ENCODE assay signal across 13 cellular contexts in genomic region chr20:44552039-44552438, GRCh38. TPM values are rescaled to one million over a fixed set of nuclear protein-coding genes. Genes with fewer than 3 reads are reported as not detected.
A peak's percentile ranks its signal among the peaks of the same experiment; 100 is the strongest.
DNase-seq lines count a peak whose midpoint lies in the region; ATAC-seq, FAIRE-seq and TF ChIP-seq lines count a peak whose summit lies in the region.
"Had no signal": no experiment of that assay in that cellular context is flagged by ENCODE, and none has a peak within 500 bp of the region (broad histone marks: within the 10 kb centered on the region; RNA-seq: fewer than 3 reads in every experiment).

No MANE protein-coding gene starts in this region.

- H3K9me3 Mint-ChIP-seq in H9: no peaks in the 10 kb centered on the region
- H3K9me3 Mint-ChIP-seq: stimulated activated naive CD8-positive, alpha-beta T cell treated with anti-CD3 and anti-CD28 coated beads, Interleukin-15, amount 100 ng/mL, for 72 hours had no signal

- FAIRE-seq in endothelial cell of umbilical vein (lab: Jason Lieb, UNC) (no peak), D721Med (lab: Jason Lieb, UNC) (no peak)
- FAIRE-seq: keratinocyte had no signal

- H3K4me3 ChIP-seq in Loucy (ENCODE audit: low read length, poor library complexity, severe bottlenecking) (peak overlapping the region; percentile 42), endothelial cell of umbilical vein (replicated peaks in 1 of 3; ENCODE audit: insufficient read depth in 1 of 3, low read depth in 1 of 3, low read length in 3 of 3) (no peak overlapping the region), psoas muscle (peak overlapping the region; percentile 44), H7 (ENCODE audit: insufficient read depth, low read depth, low read length) (no peak overlapping the region)

- no peak overlapping the region for H2BK12ac ChIP-seq in H9 (ENCODE audit: insufficient read length, low read depth, low read length)

- no peak overlapping the region for H2AFZ ChIP-seq in H9 (ENCODE audit: low read length)
- no peak overlapping the region for H2AFZ ChIP-seq in Loucy (ENCODE audit: low read length)
- H2AFZ ChIP-seq in endothelial cell of umbilical vein (ENCODE audit: low read depth, low read length): no peak overlapping the region

- no peak overlapping the region for H3K4me2 ChIP-seq in H9 (ENCODE audit: insufficient read depth, insufficient read length, low read length)
- H3K4me2 ChIP-seq in Loucy (ENCODE audit: low read depth, low read length, poor library complexity, severe bottlenecking): peak overlapping the region; percentile 55
- no peak overlapping the region for H3K4me2 ChIP-seq in endothelial cell of umbilical vein (ENCODE audit: insufficient read depth, low read length)

- H3K4me1 Mint-ChIP-seq in H9: peaks cover 2 to 3% of the 10 kb centered on the region in 2 experiments; a peak in 1 of 4 replicates

- H3K23ac ChIP-seq in H9 (ENCODE audit: insufficient read length, low read depth, low read length): peak overlapping the region; percentile 69

- H4K91ac ChIP-seq in H9 (ENCODE audit: insufficient read length, low read depth, low read length): no peak overlapping the region

- no peak for TF ChIP-seq CTCF in H9 (conservative IDR thresholded peaks at IDR 0.05)
- TF ChIP-seq CTCF in Loucy (conservative IDR thresholded peaks at IDR 0.05; ENCODE audit: low read length): no peak
- TF ChIP-seq CTCF in endothelial cell of umbilical vein (IDR thresholded peaks at IDR 0.05; ENCODE audit: extremely low read depth in 1 of 2, insufficient read depth in 1 of 2, low read depth in 1 of 2, low read length in 2 of 2): no peak
- TF ChIP-seq CTCF in psoas muscle (IDR thresholded peaks at IDR 0.05): no peak
- TF ChIP-seq CTCF in D721Med (IDR thresholded peaks at IDR 0.05; ENCODE audit: insufficient read depth, missing control alignments): no peak

- in situ Hi-C loops in ACHN (cut with HindIII; ENCODE audit: low pct_ligation_motif_present, low pct_unique_long_range_greater_than_20kb, low sequenced_read_pairs): no loop called here

- dilution Hi-C loops in endothelial cell of umbilical vein (cut with MboI; ENCODE audit: extremely low pct_ligation_motif_present, low sequenced_read_pairs): no loop called here

- H2BK20ac ChIP-seq in H9 (ENCODE audit: low read depth, low read length, poor library complexity, severe bottlenecking): no peak overlapping the region

- H3F3A ChIP-seq in Loucy (ENCODE audit: low read depth): peaks cover 11% of the 10 kb centered on the region; the same call in 1 of the 2 replicates

- WGBS in H9 (ENCODE audit: extremely low coverage, insufficient read length, low lambda C conversion rate): no CpG with 5 or more reads among the region's 4 CpGs
- WGBS in psoas muscle, 3 donors: 86 to 95% (median 87%) methylated on average over 4 of the region's 4 CpGs

- intact Hi-C loops in endothelial cell of umbilical vein (cut with micrococcal nuclease) (loop anchor here (2.0 kb wide), 2 partner anchors 19 to 21 kb away; no protein-coding TSS in a partner anchor), psoas muscle (cut with DNase I) (loop anchor here in 1 of 2 donors (1.0 kb wide), 1 partner anchor 21 kb away; no protein-coding TSS in a partner anchor)

- H3K14ac ChIP-seq in H9 (ENCODE audit: insufficient read depth, low read length): no peak overlapping the region

- no peak overlapping the region for H3K27ac ChIP-seq in H9 (ENCODE audit: insufficient read length, low read depth, low read length)
- peak overlapping the region; percentile 85 for H3K27ac ChIP-seq in endothelial cell of umbilical vein (ENCODE audit: insufficient read depth, low read depth, low read length)
- H3K27ac ChIP-seq in psoas muscle: peak overlapping the region; percentile 95
- H3K27ac ChIP-seq: HL-60 had no signal

- no peaks in the 10 kb centered on the region; the same call in 1 of the 2 replicates for H3K27me3 Mint-ChIP-seq in H9 (ENCODE audit: low read depth)
- H3K27me3 Mint-ChIP-seq: stimulated activated naive CD8-positive, alpha-beta T cell treated with anti-CD3 and anti-CD28 coated beads, Interleukin-15, amount 100 ng/mL, for 72 hours had no signal

- TF ChIP-seq POLR2A in endothelial cell of umbilical vein (IDR thresholded peaks at IDR 0.05; ENCODE audit: low read depth, low read length): no peak

- H3K9me2 ChIP-seq in Loucy (replicated peaks; ENCODE audit: low read depth, low read length): no peaks in the 10 kb centered on the region

- H3K9me3 ChIP-seq in H9 (ENCODE audit: control insufficient read depth, low read depth, low read length) (no peaks in the 10 kb centered on the region), Loucy (ENCODE audit: insufficient read depth, low read depth, low read length) (no peaks in the 10 kb centered on the region), endothelial cell of umbilical vein (replicated peaks; ENCODE audit: control insufficient read depth, insufficient read depth, low read length) (no peaks in the 10 kb centered on the region), psoas muscle (no peaks in the 10 kb centered on the region)

- H3K4me1 ChIP-seq in H9 (ENCODE audit: insufficient read depth, low read length) (no peaks in the 10 kb centered on the region), Loucy (ENCODE audit: insufficient read depth, low read length, poor library complexity, severe bottlenecking) (peaks cover 54% of the 10 kb centered on the region), endothelial cell of umbilical vein (ENCODE audit: control insufficient read depth, extremely low read depth, insufficient read depth, low read length) (peaks cover 46% of the 10 kb centered on the region), psoas muscle (peaks cover 50% of the 10 kb centered on the region)

- no peak overlapping the region for H2BK120ac ChIP-seq in H9 (ENCODE audit: low read depth, low read length, poor library complexity, severe bottlenecking)

- H3K9me1 ChIP-seq in endothelial cell of umbilical vein (replicated peaks; ENCODE audit: control insufficient read depth, extremely low read depth, insufficient read depth, low read length): no peaks in the 10 kb centered on the region

- H3K79me2 ChIP-seq in H9 (ENCODE audit: insufficient read depth, low read length) (0 out of 2 replicates have a peak, but pooled peaks cover 3% of the 10 kb centered on the region), Loucy (ENCODE audit: insufficient read depth, low read length) (peaks cover 20% of the 10 kb centered on the region; the same call in 1 of the 2 replicates), endothelial cell of umbilical vein (ENCODE audit: control insufficient read depth, insufficient read depth, low read length) (peaks cover 24% of the 10 kb centered on the region)

- H3K27ac Mint-ChIP-seq in H9: no peak overlapping the region

- H4K8ac ChIP-seq in H9 (replicated peaks; ENCODE audit: insufficient read length, low read depth, low read length): no peak overlapping the region

- POLR2A ChIA-PET in endothelial cell of umbilical vein (lab: Charles Lee): no interaction called here

- peak in 2 of 4 donors; percentile 3 to 11 for ATAC-seq in psoas muscle
- ATAC-seq: stimulated activated naive CD8-positive, alpha-beta T cell treated with anti-CD3 and anti-CD28 coated beads, Interleukin-15, amount 100 ng/mL, for 72 hours had no signal

- H4K5ac ChIP-seq in H9 (ENCODE audit: insufficient read length, low read depth, low read length): no peak overlapping the region

- no peaks in the 10 kb centered on the region for H4K20me1 ChIP-seq in H9 (ENCODE audit: control insufficient read depth, insufficient read depth, insufficient read length)
- no peaks in the 10 kb centered on the region for H4K20me1 ChIP-seq in Loucy (ENCODE audit: insufficient read depth, low read length, poor library complexity, severe bottlenecking)
- no peaks in the 10 kb centered on the region for H4K20me1 ChIP-seq in endothelial cell of umbilical vein (replicated peaks; ENCODE audit: control insufficient read depth, extremely low read depth, insufficient read depth, low read length)

- H2BK15ac ChIP-seq in H9 (ENCODE audit: low read depth, low read length): no peak overlapping the region

- no peak overlapping the region for H3K4me3 Mint-ChIP-seq in H9
- H3K4me3 Mint-ChIP-seq: stimulated activated naive CD8-positive, alpha-beta T cell treated with anti-CD3 and anti-CD28 coated beads, Interleukin-15, amount 100 ng/mL, for 72 hours had no signal

- H3K9ac ChIP-seq in H9 (ENCODE audit: extremely low read depth, insufficient read length, low read length): no peak overlapping the region
- peak overlapping the region; percentile 56 for H3K9ac ChIP-seq in Loucy (ENCODE audit: low read depth, low read length, poor library complexity, severe bottlenecking)
- peak overlapping the region; percentile 45 for H3K9ac ChIP-seq in endothelial cell of umbilical vein (replicated peaks; ENCODE audit: extremely low read depth, insufficient read depth, low read length)

- no peak for DNase-seq in H9
- DNase-seq in endothelial cell of umbilical vein (ENCODE audit: low read depth, low spot score): peak; percentile 35
- DNase-seq in psoas muscle: no peak
- DNase-seq in DMS114 treated with DMSO at 0.1 percent for 48 hours (lab: John Stamatoyannopoulos, UW; ENCODE audit: unreplicated experiment): no peak
- no peak for DNase-seq in ACHN
- DNase-seq in D721Med (ENCODE audit: insufficient read length, low spot score): no peak
- no peak for DNase-seq in H7
- DNase-seq: activated effector memory CD4-positive, alpha-beta T cell treated with Interleukin-2 at 50 U/mL for 16 hours; cortex of kidney; stimulated activated naive CD8-positive, alpha-beta T cell treated with anti-CD3 and anti-CD28 coated beads, Interleukin-15, amount 100 ng/mL, for 72 hours had no signal

- BruUV-seq in endothelial cell of umbilical vein (replicated peaks; lab: Mats Ljungman, UMichigan): no TSS peak

- H3K56ac ChIP-seq in H9 (ENCODE audit: insufficient read length, low read depth, low read length): no peak overlapping the region

- H2BK5ac ChIP-seq in H9 (ENCODE audit: insufficient read length, low read length): no peak overlapping the region

- H3K27me3 ChIP-seq in H9 (ENCODE audit: insufficient read depth, low read length) (no peaks in the 10 kb centered on the region), Loucy (ENCODE audit: insufficient read depth, low read length, poor library complexity, severe bottlenecking) (no peaks in the 10 kb centered on the region), endothelial cell of umbilical vein (ENCODE audit: control insufficient read depth in 2 of 2, insufficient read depth in 2 of 2, low read length in 2 of 2) (no peaks in the 10 kb centered on the region), psoas muscle (ENCODE audit: insufficient read depth in 3 of 3, low read length in 2 of 3) (no peaks in the 10 kb centered on the region), H7 (ENCODE audit: control insufficient read depth, insufficient read depth, low read length) (no peaks in the 10 kb centered on the region)

- H3K18ac ChIP-seq in H9 (ENCODE audit: insufficient read length, low read depth, low read length): no peak overlapping the region

- CTCF ChIA-PET in endothelial cell of umbilical vein (lab: Charles Lee): interaction anchor here (0.8 to 2.3 kb wide), 4 partner anchors 14 to 31 kb away, joined by 3 to 16 read pairs (median 4); partner anchors contain the start of gene PKIG

- H3K4ac ChIP-seq in H9 (ENCODE audit: low read depth, low read length): no peak overlapping the region

- no peaks in the 10 kb centered on the region for H3K79me1 ChIP-seq in H9 (ENCODE audit: insufficient read depth, low read depth, low read length, poor library complexity, severe bottlenecking)

- no peak overlapping the region for H3T11ph ChIP-seq in H9 (ENCODE audit: low read length)

- H3K36me3 ChIP-seq in Loucy (ENCODE audit: insufficient read depth, low read length) (no peaks in the 10 kb centered on the region), endothelial cell of umbilical vein (ENCODE audit: control insufficient read depth in 2 of 2, extremely low read depth in 1 of 2, insufficient read depth in 2 of 2, low read length in 2 of 2) (no peaks in the 10 kb centered on the region), psoas muscle (ENCODE audit: insufficient read depth in 1 of 2, low read depth in 1 of 2) (no peaks in the 10 kb centered on the region), H7 (replicated peaks; ENCODE audit: control insufficient read depth, insufficient read depth, low read length) (no peaks in the 10 kb centered on the region)

- H3K36me3 Mint-ChIP-seq in H9 (ENCODE audit: insufficient read depth in 1 of 3, low read depth in 3 of 3): no peaks in the 10 kb centered on the region

- no peak overlapping the region for H2AK5ac ChIP-seq in H9 (ENCODE audit: insufficient read length, low read length)

- no peaks in the 10 kb centered on the region for H3K23me2 ChIP-seq in H9 (ENCODE audit: insufficient read length, low read depth, low read length, poor library complexity, severe bottlenecking)

RNA-seq across cellular contexts. Expression of gene SERINC3, which starts 30.2 kb away (rescaled TPM):
- 39.9 and 41.5 TPM in 2 replicates for total RNA-seq in H9 (2021)
- total RNA-seq in endothelial cell of umbilical vein: 83.7 TPM in 2 replicates
- polyA plus RNA-seq in endothelial cell of umbilical vein: 177 and 181 TPM in 2 replicates
- 98.8 and 101 TPM in 2 replicates for polyA plus RNA-seq in endothelial cell of umbilical vein (2011; cell fraction: cytosol; rRNA removed)
- 73.0 TPM in 2 replicates for polyA plus RNA-seq in endothelial cell of umbilical vein (2011; cell fraction: nucleus; rRNA removed)
- polyA plus RNA-seq in endothelial cell of umbilical vein (2012): 90.8 and 99.9 TPM in 2 replicates
- polyA minus RNA-seq in endothelial cell of umbilical vein: 365 and 372 TPM in 2 replicates
- polyA minus RNA-seq in endothelial cell of umbilical vein (2011; cell fraction: cytosol; rRNA and poly(A)+ RNA removed): 119 TPM
- polyA minus RNA-seq in endothelial cell of umbilical vein (2011; cell fraction: nucleus; rRNA and poly(A)+ RNA removed): 65.2 and 81.4 TPM in 2 replicates
- total RNA-seq in psoas muscle: 100 to 1,000 TPM in 2 of 4 donors, 10 to 100 TPM in 2; 89.5 to 104 (median 97.8) TPM
- polyA plus RNA-seq in psoas muscle: 10 to 100 TPM; 35.6 to 89.2 (median 36.3) TPM
- total RNA-seq in H7 (2014; rRNA removed; shearing (Covaris generic)): 36.7 and 46.4 TPM in 2 replicates

RNA-seq across cellular contexts. Expression of gene PKIG, which starts 30.3 kb away (rescaled TPM):
- total RNA-seq in H9 (2021) (23.0 and 27.0 TPM in 2 replicates), endothelial cell of umbilical vein (127 and 135 TPM in 2 replicates), psoas muscle (100 to 1,000 TPM in 2 of 4 donors, 10 to 100 TPM in 2; 35.2 to 110 (median 88.3) TPM)
- polyA plus RNA-seq in endothelial cell of umbilical vein (167 and 174 TPM in 2 replicates), psoas muscle (100 to 1,000 TPM in 2 of 3 donors, 10 to 100 TPM in 1; 33.5 to 134 (median 108) TPM)
- 167 and 187 TPM in 2 replicates for polyA plus RNA-seq in endothelial cell of umbilical vein (2011; cell fraction: cytosol; rRNA removed)
- 71.4 and 78.6 TPM in 2 replicates for polyA plus RNA-seq in endothelial cell of umbilical vein (2011; cell fraction: nucleus; rRNA removed)
- 153 and 185 TPM in 2 replicates for polyA plus RNA-seq in endothelial cell of umbilical vein (2012)
- 66.6 and 89.4 TPM in 2 replicates for polyA minus RNA-seq in endothelial cell of umbilical vein
- polyA minus RNA-seq in endothelial cell of umbilical vein (2011; cell fraction: cytosol; rRNA and poly(A)+ RNA removed): 6.9 TPM
- 29.8 and 37.1 TPM in 2 replicates for polyA minus RNA-seq in endothelial cell of umbilical vein (2011; cell fraction: nucleus; rRNA and poly(A)+ RNA removed)
- 40.8 and 76.2 TPM in 2 replicates for total RNA-seq in H7 (2014; rRNA removed; shearing (Covaris generic))

Comparison
In these comparisons a context has a peak if more than half of its experiments do, and no peak if none do; other contexts are left out.
1. H3K4me3 ChIP-seq: peak in Loucy (single experiment) and psoas muscle (single experiment); none in endothelial cell of umbilical vein (0 of 3) and H7 (single experiment).